ENCODE assay signal across 8 cellular contexts in genomic region chr14:35821546-35822411, GRCh38. TPM values are rescaled to one million over a fixed set of nuclear protein-coding genes. Genes with fewer than 3 reads are reported as not detected.
DNase-seq lines count a peak whose midpoint lies in the region; ATAC-seq, FAIRE-seq and TF ChIP-seq lines count a peak whose summit lies in the region.

No MANE protein-coding gene starts in this region.

- H3K27me3 ChIP-seq in ovary (no peaks in the 10 kb centered on the region), neuronal stem cell (ENCODE audit: control insufficient read depth in 3 of 3, insufficient read depth in 3 of 3, low read depth in 1 of 3, low read length in 3 of 3) (no peaks in the 10 kb centered on the region)

- no peak overlapping the region for H3K23ac ChIP-seq in neuronal stem cell (ENCODE audit: low read depth, low read length, poor library complexity)

- H3K14ac ChIP-seq in neuronal stem cell (ENCODE audit: low read length) = no peak overlapping the region

- H3K4me2 ChIP-seq in neuronal stem cell (ENCODE audit: insufficient read depth, low read length, poor library complexity, severe bottlenecking) = no peak overlapping the region

- POLR2A ChIA-PET in AG04449 (lab: Yijun Ruan, JAX) = no interaction called here

- peak; percentile 73 for TF ChIP-seq CTCF in AG04449 (IDR thresholded peaks at IDR 0.05; ENCODE audit: insufficient read depth, low read length, missing control alignments)
- TF ChIP-seq CTCF in ovary (IDR thresholded peaks at IDR 0.05) = peak; percentile 22 to 47 (median 41)

- no peak overlapping the region for H2BK12ac ChIP-seq in neuronal stem cell (ENCODE audit: low read length)

- no peak overlapping the region for H2AFZ ChIP-seq in neuronal stem cell (ENCODE audit: low read length)

- no peak overlapping the region for H2BK15ac ChIP-seq in neuronal stem cell (ENCODE audit: low read length)

- H3K4me1 ChIP-seq in ovary (ENCODE audit: insufficient read depth) = no peaks in the 10 kb centered on the region
- H3K4me1 ChIP-seq in neuronal stem cell (ENCODE audit: control insufficient read depth in 2 of 2, insufficient read depth in 1 of 2, low read depth in 1 of 2, low read length in 2 of 2) = no peaks in the 10 kb centered on the region

- no peak overlapping the region for H2BK120ac ChIP-seq in neuronal stem cell (ENCODE audit: low read depth, low read length)

- no peak overlapping the region for H3K4ac ChIP-seq in neuronal stem cell (ENCODE audit: low read length)

- no peak for TF ChIP-seq POLR2A in ovary (IDR thresholded peaks at IDR 0.05)

- no peak overlapping the region for H2AK5ac ChIP-seq in neuronal stem cell (ENCODE audit: low read depth, low read length)

- no peak overlapping the region for H3K9ac ChIP-seq in neuronal stem cell (ENCODE audit: low read depth, low read length, poor library complexity)

- peak; percentile 17 for FAIRE-seq in G401.6 (lab: Jason Lieb, UNC)

- no peaks in the 10 kb centered on the region for H3K36me3 ChIP-seq in ovary
- H3K36me3 ChIP-seq in neuronal stem cell (replicated peaks in 1 of 2; ENCODE audit: control insufficient read depth in 2 of 2, insufficient read depth in 2 of 2, low read length in 2 of 2) = no peaks in the 10 kb centered on the region

- no peak for TF ChIP-seq EP300 in ovary (IDR thresholded peaks at IDR 0.05)

- no peak overlapping the region for H4K91ac ChIP-seq in neuronal stem cell (ENCODE audit: low read depth, low read length, poor library complexity)

- 12 to 20% (median 18%) methylated on average over 7 of the region's 7 CpGs for WGBS in ovary, 3 donors
- WGBS in neuronal stem cell (ENCODE audit: extremely low coverage in 2 of 2, insufficient read length in 2 of 2, insufficient replicate concordance in 1 of 2), 2 donors = no CpG with 5 or more reads among the region's 7 CpGs

- CTCF ChIA-PET in AG04449 (lab: Yijun Ruan, JAX) = interaction anchor here (0.8 to 8.4 kb wide), 18 partner anchors 8 to 399 kb away, joined by 3 to 80 read pairs (median 4); partner anchors contain the start of gene RALGAPA1

- no peak overlapping the region for H4K8ac ChIP-seq in neuronal stem cell (ENCODE audit: low read depth, low read length)

- no peaks in the 10 kb centered on the region for H3K79me1 ChIP-seq in neuronal stem cell (ENCODE audit: low read depth, low read length)

- ATAC-seq in GM19035 (IDR thresholded peaks at IDR 0.05; ENCODE audit: unreplicated experiment) = no peak

- no peaks in the 10 kb centered on the region for H3K9me3 ChIP-seq in ovary
- no peaks in the 10 kb centered on the region for H3K9me3 ChIP-seq in neuronal stem cell (replicated peaks in 1 of 2; ENCODE audit: control insufficient read depth in 2 of 2, insufficient read depth in 1 of 2, low read depth in 1 of 2, low read length in 2 of 2)

- no peak overlapping the region for H3K18ac ChIP-seq in neuronal stem cell (ENCODE audit: low read length)

- H3K4me3 ChIP-seq in AG04449 (ENCODE audit: low read depth, low read length) (no peak overlapping the region), ovary (no peak overlapping the region), neuronal stem cell (ENCODE audit: low read length in 2 of 2) (no peak overlapping the region)

- no peak overlapping the region for H3K27ac ChIP-seq in ovary
- no peak overlapping the region for H3K27ac ChIP-seq in neuronal stem cell (replicated peaks; ENCODE audit: low read length)

- intact Hi-C loops in ovary (cut with DNase I) = loop anchor here in 1 of 4 donors (10.0 kb wide), 1 partner anchor 417 kb away; the partner anchor contains the start of gene NFKBIA

- DNase-seq in AG04449 (ENCODE audit: low read depth, low spot score) (no peak), NCI-H2171 treated with DMSO at 0.1 percent for 48 hours (lab: John Stamatoyannopoulos, UW) (peak; percentile 60), cerebellum (ENCODE audit: low spot score) (peak; percentile 18), ovary (no peak), neuronal stem cell (ENCODE audit: low spot score) (no peak), NCI-H524 treated with DMSO at 0.1 percent for 48 hours (lab: John Stamatoyannopoulos, UW) (no peak)

- no peak overlapping the region for H2BK5ac ChIP-seq in neuronal stem cell (ENCODE audit: low read length)

RNA-seq across cellular contexts. Expression of gene BRMS1L, which starts 4.4 kb away (rescaled TPM):
- total RNA-seq in cerebellum (17.2 TPM), ovary (10 to 100 TPM in 3 of 7 donors, 1 to 10 TPM in 4; 4.0 to 10.6 (median 9.8) TPM)
- polyA plus RNA-seq in ovary = 10 to 100 TPM in 1 of 2 donors, 1 to 10 TPM in 1; 7.2 to 13.3 TPM
- 13.7 TPM for polyA plus RNA-seq in neuronal stem cell (2013, experiment 1 of 2)
- polyA plus RNA-seq in neuronal stem cell (2013, experiment 2 of 2) = 13.5 TPM

RNA-seq across cellular contexts. Expression of gene RALGAPA1, which starts 12.7 kb away (rescaled TPM):
- total RNA-seq in cerebellum (153 TPM), ovary (10 to 100 TPM; 66.4 to 99.5 (median 80.1) TPM)
- polyA plus RNA-seq in ovary = 10 to 100 TPM; 18.0 to 33.4 TPM
- polyA plus RNA-seq in neuronal stem cell (2013, experiment 1 of 2) = 8.0 TPM
- 8.3 TPM for polyA plus RNA-seq in neuronal stem cell (2013, experiment 2 of 2)

Comparison
In these comparisons a context has a peak if more than half of its experiments do, and no peak if none do; other contexts are left out.
1. DNase-seq: peak in NCI-H2171 treated with DMSO at 0.1 percent for 48 hours (single experiment) and cerebellum (single experiment); none in AG04449 (single experiment), ovary (0 of 5), neuronal stem cell (single experiment) and NCI-H524 treated with DMSO at 0.1 percent for 48 hours (single experiment).